20 cellular contexts compared by ENCODE assay signal in genomic region chr3:100802126-100802525, GRCh38.
DNase-seq lines count a peak whose midpoint lies in the region; ATAC-seq and TF ChIP-seq lines count a peak whose summit lies in the region.
"Had no signal": no experiment of that assay in that cellular context is flagged by ENCODE, and none has a peak within 500 bp of the region (broad histone marks: within the 10 kb centered on the region; RNA-seq: fewer than 3 reads in every experiment).

No MANE protein-coding gene starts in this region.

- H3K27me3 ChIP-seq in SJCRH30 (no peaks in the 10 kb centered on the region), smooth muscle cell (ENCODE audit: low read depth) (peaks cover 24% of the 10 kb centered on the region)
- H3K27me3 ChIP-seq: adrenal gland, cardiac muscle cell, tibial nerve had no signal

- no peak overlapping the region for H3K9ac ChIP-seq in smooth muscle cell (ENCODE audit: low read depth)

- WGBS in smooth muscle cell (ENCODE audit: low lambda C conversion rate): 85% methylated on average over 2 of the region's 2 CpGs

- no peaks in the 10 kb centered on the region for H4K20me1 ChIP-seq in smooth muscle cell (ENCODE audit: low read depth)

- H3K4me1 ChIP-seq in SJCRH30: peaks cover 15% of the 10 kb centered on the region
- no peaks in the 10 kb centered on the region for H3K4me1 ChIP-seq in smooth muscle cell (ENCODE audit: low read depth)
- H3K4me1 ChIP-seq: adrenal gland, tibial nerve had no signal

- no peaks in the 10 kb centered on the region for H3K79me2 ChIP-seq in smooth muscle cell (ENCODE audit: low read depth)

- DNase-seq in HK-2 (ENCODE audit: unreplicated experiment) (peak; percentile 50), SJCRH30 (peak; percentile 11 to 28), foreskin fibroblast (peak; percentile 64 to 74), smooth muscle cell (lab: John Stamatoyannopoulos, UW; ENCODE audit: unreplicated experiment) (no peak)
- DNase-seq in stimulated activated CD4-positive, alpha-beta T cell treated with anti-CD3 and anti-CD28 coated beads, Interleukin-2, amount 100 ng/mL, for 48 hours: no peak
- DNase-seq: activated B cell treated with CpG ODN at 0.5 μM for 24 hours; activated CD4-positive, alpha-beta memory T cell treated with anti-CD3 and anti-CD28 coated beads for 36 hours; activated gamma-delta T cell treated with Interleukin-2 at 50 U/mL for 16 hours; adrenal gland; KG1; NCI-H1048; NCI-H2029; NCI-H226 had no signal

- H3K4me2 ChIP-seq in smooth muscle cell: no peak overlapping the region

- H3K4me3 ChIP-seq in SJCRH30 (no peak overlapping the region), foreskin fibroblast (ENCODE audit: low read depth in 1 of 2, low read length in 2 of 2) (no peak overlapping the region), smooth muscle cell (no peak overlapping the region)
- H3K4me3 ChIP-seq: adrenal gland, cardiac muscle cell, skin epidermis, tibial nerve had no signal

- H2AFZ ChIP-seq in smooth muscle cell (ENCODE audit: low read depth): peak overlapping the region; percentile 36

- TF ChIP-seq CTCF in foreskin fibroblast (IDR thresholded peaks at IDR 0.05; ENCODE audit: low read depth, low read length) (no peak), smooth muscle cell (IDR thresholded peaks at IDR 0.05; ENCODE audit: borderline replicate concordance, insufficient read depth, poor library complexity, severe bottlenecking) (no peak)

- H3K9me3 ChIP-seq in SJCRH30 (replicated peaks): peaks cover 12% of the 10 kb centered on the region
- H3K9me3 ChIP-seq in smooth muscle cell (replicated peaks; ENCODE audit: low read depth): no peaks in the 10 kb centered on the region
- H3K9me3 ChIP-seq: adrenal gland, tibial nerve had no signal

- no peak overlapping the region for H3K27ac ChIP-seq in SJCRH30
- H3K27ac ChIP-seq in smooth muscle cell (ENCODE audit: low read depth): no peak overlapping the region
- H3K27ac ChIP-seq: adrenal gland, cardiac muscle cell, epithelial cell of prostate, skin epidermis, tibial nerve had no signal

- ATAC-seq in GM21528 (IDR thresholded peaks at IDR 0.05; ENCODE audit: low FRiP score, unreplicated experiment) (no peak), HG03378 (IDR thresholded peaks at IDR 0.05; ENCODE audit: unreplicated experiment) (no peak)
- ATAC-seq: left lobe of liver had no signal

- no peaks in the 10 kb centered on the region for H3K36me3 ChIP-seq in SJCRH30
- H3K36me3 ChIP-seq in smooth muscle cell (ENCODE audit: low read depth): no peaks in the 10 kb centered on the region
- H3K36me3 ChIP-seq: adrenal gland, cardiac muscle cell had no signal

- no peaks in the 10 kb centered on the region for H3F3A ChIP-seq in smooth muscle cell (ENCODE audit: low read depth)

Comparison
In these comparisons a context has a peak if more than half of its experiments do, and no peak if none do; other contexts are left out.
1. DNase-seq: peak in HK-2 (single experiment), SJCRH30 (2 of 2) and foreskin fibroblast (2 of 2); none in smooth muscle cell (single experiment) and stimulated activated CD4-positive, alpha-beta T cell treated with anti-CD3 and anti-CD28 coated beads, Interleukin-2, amount 100 ng/mL, for 48 hours (0 of 2).